In genomic region chr2:200340527-200341224, GRCh38 we compare ENCODE assay signal across 2 cellular contexts.
TF ChIP-seq lines count a peak whose summit lies in the region.

No MANE protein-coding gene starts in this region.

TF ChIP-seq in GM23338, 12 proteins besides CTCF, POLR2A, EP300 and RAD21:
- TF ChIP-seq POLR2AphosphoS5 (IDR thresholded peaks at IDR 0.05; ENCODE audit: low read depth) (no peak), ZNF331 (CRISPR knock-in tag; IDR thresholded peaks at IDR 0.05; ENCODE audit: low read depth) (no peak), EZH2 (IDR thresholded peaks at IDR 0.05; ENCODE audit: low read depth, unreplicated experiment) (no peak), EZH2phosphoT487 (IDR thresholded peaks at IDR 0.05; ENCODE audit: unreplicated experiment) (no peak)
- TF ChIP-seq, protein P1, sequence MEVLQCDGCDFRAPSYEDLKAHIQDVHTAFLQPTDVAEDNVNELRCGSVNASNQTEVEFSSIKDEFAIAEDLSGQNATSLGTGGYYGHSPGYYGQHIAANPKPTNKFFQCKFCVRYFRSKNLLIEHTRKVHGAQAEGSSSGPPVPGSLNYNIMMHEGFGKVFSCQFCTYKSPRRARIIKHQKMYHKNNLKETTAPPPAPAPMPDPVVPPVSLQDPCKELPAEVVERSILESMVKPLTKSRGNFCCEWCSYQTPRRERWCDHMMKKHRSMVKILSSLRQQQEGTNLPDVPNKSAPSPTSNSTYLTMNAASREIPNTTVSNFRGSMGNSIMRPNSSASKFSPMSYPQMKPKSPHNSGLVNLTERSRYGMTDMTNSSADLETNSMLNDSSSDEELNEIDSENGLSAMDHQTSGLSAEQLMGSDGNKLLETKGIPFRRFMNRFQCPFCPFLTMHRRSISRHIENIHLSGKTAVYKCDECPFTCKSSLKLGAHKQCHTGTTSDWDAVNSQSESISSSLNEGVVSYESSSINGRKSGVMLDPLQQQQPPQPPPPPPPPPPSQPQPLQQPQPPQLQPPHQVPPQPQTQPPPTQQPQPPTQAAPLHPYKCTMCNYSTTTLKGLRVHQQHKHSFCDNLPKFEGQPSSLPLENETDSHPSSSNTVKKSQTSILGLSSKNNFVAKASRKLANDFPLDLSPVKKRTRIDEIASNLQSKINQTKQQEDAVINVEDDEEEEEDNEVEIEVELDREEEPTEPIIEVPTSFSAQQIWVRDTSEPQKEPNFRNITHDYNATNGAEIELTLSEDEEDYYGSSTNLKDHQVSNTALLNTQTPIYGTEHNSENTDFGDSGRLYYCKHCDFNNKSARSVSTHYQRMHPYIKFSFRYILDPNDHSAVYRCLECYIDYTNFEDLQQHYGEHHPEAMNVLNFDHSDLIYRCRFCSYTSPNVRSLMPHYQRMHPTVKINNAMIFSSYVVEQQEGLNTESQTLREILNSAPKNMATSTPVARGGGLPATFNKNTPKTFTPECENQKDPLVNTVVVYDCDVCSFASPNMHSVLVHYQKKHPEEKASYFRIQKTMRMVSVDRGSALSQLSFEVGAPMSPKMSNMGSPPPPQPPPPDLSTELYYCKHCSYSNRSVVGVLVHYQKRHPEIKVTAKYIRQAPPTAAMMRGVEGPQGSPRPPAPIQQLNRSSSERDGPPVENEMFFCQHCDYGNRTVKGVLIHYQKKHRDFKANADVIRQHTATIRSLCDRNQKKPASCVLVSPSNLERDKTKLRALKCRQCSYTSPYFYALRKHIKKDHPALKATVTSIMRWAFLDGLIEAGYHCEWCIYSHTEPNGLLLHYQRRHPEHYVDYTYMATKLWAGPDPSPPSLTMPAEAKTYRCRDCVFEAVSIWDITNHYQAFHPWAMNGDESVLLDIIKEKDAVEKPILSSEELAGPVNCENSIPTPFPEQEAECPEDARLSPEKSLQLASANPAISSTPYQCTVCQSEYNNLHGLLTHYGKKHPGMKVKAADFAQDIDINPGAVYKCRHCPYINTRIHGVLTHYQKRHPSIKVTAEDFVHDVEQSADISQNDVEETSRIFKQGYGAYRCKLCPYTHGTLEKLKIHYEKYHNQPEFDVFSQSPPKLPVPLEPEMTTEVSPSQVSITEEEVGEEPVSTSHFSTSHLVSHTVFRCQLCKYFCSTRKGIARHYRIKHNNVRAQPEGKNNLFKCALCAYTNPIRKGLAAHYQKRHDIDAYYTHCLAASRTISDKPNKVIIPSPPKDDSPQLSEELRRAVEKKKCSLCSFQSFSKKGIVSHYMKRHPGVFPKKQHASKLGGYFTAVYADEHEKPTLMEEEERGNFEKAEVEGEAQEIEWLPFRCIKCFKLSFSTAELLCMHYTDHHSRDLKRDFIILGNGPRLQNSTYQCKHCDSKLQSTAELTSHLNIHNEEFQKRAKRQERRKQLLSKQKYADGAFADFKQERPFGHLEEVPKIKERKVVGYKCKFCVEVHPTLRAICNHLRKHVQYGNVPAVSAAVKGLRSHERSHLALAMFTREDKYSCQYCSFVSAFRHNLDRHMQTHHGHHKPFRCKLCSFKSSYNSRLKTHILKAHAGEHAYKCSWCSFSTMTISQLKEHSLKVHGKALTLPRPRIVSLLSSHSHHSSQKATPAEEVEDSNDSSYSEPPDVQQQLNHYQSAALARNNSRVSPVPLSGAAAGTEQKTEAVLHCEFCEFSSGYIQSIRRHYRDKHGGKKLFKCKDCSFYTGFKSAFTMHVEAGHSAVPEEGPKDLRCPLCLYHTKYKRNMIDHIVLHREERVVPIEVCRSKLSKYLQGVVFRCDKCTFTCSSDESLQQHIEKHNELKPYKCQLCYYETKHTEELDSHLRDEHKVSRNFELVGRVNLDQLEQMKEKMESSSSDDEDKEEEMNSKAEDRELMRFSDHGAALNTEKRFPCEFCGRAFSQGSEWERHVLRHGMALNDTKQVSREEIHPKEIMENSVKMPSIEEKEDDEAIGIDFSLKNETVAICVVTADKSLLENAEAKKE (CRISPR knock-in tag; IDR thresholded peaks at IDR 0.05): no peak

TF ChIP-seq in endothelial cell of umbilical vein, 7 proteins besides CTCF, POLR2A, EP300 and RAD21:
- TF ChIP-seq FOS (IDR thresholded peaks at IDR 0.05; ENCODE audit: borderline replicate concordance, insufficient read depth, low read length) (peak; percentile 11), JUN (IDR thresholded peaks at IDR 0.05; ENCODE audit: borderline replicate concordance, insufficient read depth, insufficient read length, low read depth) (no peak)
